Comparison of ENCODE assay signal across 10 cellular contexts in genomic region chr6:54846857-54847721, GRCh38. TPM values are rescaled to one million over a fixed set of nuclear protein-coding genes. Genes with fewer than 3 reads are reported as not detected.
DNase-seq lines count a peak whose midpoint lies in the region; ATAC-seq and TF ChIP-seq lines count a peak whose summit lies in the region.
"Had no signal": no experiment of that assay in that cellular context is flagged by ENCODE, and none has a peak within 500 bp of the region (broad histone marks: within the 10 kb centered on the region; RNA-seq: fewer than 3 reads in every experiment).

No MANE protein-coding gene starts in this region.

- no peaks in the 10 kb centered on the region for H3K79me2 ChIP-seq in H9 (ENCODE audit: insufficient read depth, low read length)

- peak; percentile 45 for DNase-seq in H9
- DNase-seq in adipocyte (ENCODE audit: low read depth) = peak; percentile 19
- DNase-seq in right cardiac atrium = peak; percentile 14 to 58 (median 51)
- no peak for DNase-seq in psoas muscle
- no peak for DNase-seq in activated CD8-positive, alpha-beta memory T cell treated with anti-CD3 and anti-CD28 coated beads, Interleukin-2, amount 10 ng/mL, durations not matched to agents 7 days and 5 days
- no peak for DNase-seq in Kasumi-1 (lab: John Stamatoyannopoulos, UW)
- DNase-seq in anterior cingulate cortex (lab: John Stamatoyannopoulos, UW) = no peak
- DNase-seq in NCI-H345 (lab: John Stamatoyannopoulos, UW) = no peak

- peak overlapping the region; percentile 69 for H3K4me2 ChIP-seq in H9 (ENCODE audit: insufficient read depth, insufficient read length, low read length)

- no peak overlapping the region for H2BK120ac ChIP-seq in H9 (ENCODE audit: low read depth, low read length, poor library complexity, severe bottlenecking)

- TF ChIP-seq CTCF in H9 (conservative IDR thresholded peaks at IDR 0.05) = no peak
- TF ChIP-seq CTCF in psoas muscle (IDR thresholded peaks at IDR 0.05) = no peak

- H3T11ph ChIP-seq in H9 (ENCODE audit: low read length) = no peak overlapping the region

- H3K9me3 ChIP-seq in H9 (ENCODE audit: control insufficient read depth, low read depth, low read length) (no peaks in the 10 kb centered on the region), adipocyte (ENCODE audit: control insufficient read depth, low read length) (no peaks in the 10 kb centered on the region), right cardiac atrium (ENCODE audit: control insufficient read depth, low read length) (no peaks in the 10 kb centered on the region), psoas muscle (no peaks in the 10 kb centered on the region)

- H3K27me3 Mint-ChIP-seq in H9 (ENCODE audit: low read depth) = peaks cover 18% of the 10 kb centered on the region
- H3K27me3 Mint-ChIP-seq in activated CD8-positive, alpha-beta memory T cell treated with anti-CD3 and anti-CD28 coated beads, Interleukin-2, amount 10 ng/mL, durations not matched to agents 7 days and 5 days = peaks cover 14% of the 10 kb centered on the region

- no peak overlapping the region for H4K5ac ChIP-seq in H9 (ENCODE audit: insufficient read length, low read depth, low read length)

- no peak overlapping the region for H3K23ac ChIP-seq in H9 (ENCODE audit: insufficient read length, low read depth, low read length)

- peak overlapping the region; percentile 69 for H3K14ac ChIP-seq in H9 (ENCODE audit: insufficient read depth, low read length)

- peaks cover 21 to 22% of the 10 kb centered on the region in 2 experiments for H3K4me1 Mint-ChIP-seq in H9
- no peaks in the 10 kb centered on the region for H3K4me1 Mint-ChIP-seq in activated CD8-positive, alpha-beta memory T cell treated with anti-CD3 and anti-CD28 coated beads, Interleukin-2, amount 10 ng/mL, durations not matched to agents 7 days and 5 days

- H3K27ac ChIP-seq in H9 (ENCODE audit: insufficient read length, low read depth, low read length) (no peak overlapping the region), right cardiac atrium (ENCODE audit: low read length) (peak overlapping the region; percentile 43), psoas muscle (peak overlapping the region; percentile 36)

- H3K4me1 ChIP-seq in H9 (ENCODE audit: insufficient read depth, low read length) (peaks cover 3% of the 10 kb centered on the region; the same call in 1 of the 2 replicates), adipocyte (ENCODE audit: control insufficient read depth, insufficient read depth, low read length) (peaks cover 2% of the 10 kb centered on the region), right cardiac atrium (ENCODE audit: control insufficient read depth, insufficient read depth, low read length) (no peaks in the 10 kb centered on the region), psoas muscle (no peaks in the 10 kb centered on the region)

- peaks cover 7% of the 10 kb centered on the region for H3K23me2 ChIP-seq in H9 (ENCODE audit: insufficient read length, low read depth, low read length, poor library complexity, severe bottlenecking)

- H2BK15ac ChIP-seq in H9 (ENCODE audit: low read depth, low read length) = no peak overlapping the region

- H4K91ac ChIP-seq in H9 (ENCODE audit: insufficient read length, low read depth, low read length) = no peak overlapping the region

- H2BK20ac ChIP-seq in H9 (ENCODE audit: low read depth, low read length, poor library complexity, severe bottlenecking) = no peak overlapping the region

- peak overlapping the region; percentile 90 to 91 for H3K4me3 Mint-ChIP-seq in H9
- no peak overlapping the region for H3K4me3 Mint-ChIP-seq in activated CD8-positive, alpha-beta memory T cell treated with anti-CD3 and anti-CD28 coated beads, Interleukin-2, amount 10 ng/mL, durations not matched to agents 7 days and 5 days

- H4K20me1 ChIP-seq in H9 (ENCODE audit: control insufficient read depth, insufficient read depth, insufficient read length) = no peaks in the 10 kb centered on the region

- H3K36me3 Mint-ChIP-seq in H9 (ENCODE audit: insufficient read depth in 1 of 3, low read depth in 3 of 3) = peaks cover 0 to 6% (median 0%) of the 10 kb centered on the region in 3 experiments; a peak in 2 of 7 replicates
- H3K36me3 Mint-ChIP-seq in activated CD8-positive, alpha-beta memory T cell treated with anti-CD3 and anti-CD28 coated beads, Interleukin-2, amount 10 ng/mL, durations not matched to agents 7 days and 5 days = no peaks in the 10 kb centered on the region

- intact Hi-C loops in right cardiac atrium (cut with DNase I) = no loop called here
- intact Hi-C loops in psoas muscle (cut with DNase I) = no loop called here

- no peak overlapping the region for H2BK5ac ChIP-seq in H9 (ENCODE audit: insufficient read length, low read length)

- H3K9me3 Mint-ChIP-seq in H9 = no peaks in the 10 kb centered on the region; a peak in 1 of 5 replicates
- H3K9me3 Mint-ChIP-seq in activated CD8-positive, alpha-beta memory T cell treated with anti-CD3 and anti-CD28 coated beads, Interleukin-2, amount 10 ng/mL, durations not matched to agents 7 days and 5 days (ENCODE audit: low read depth) = peaks cover 2% of the 10 kb centered on the region

- no peak overlapping the region for H2BK12ac ChIP-seq in H9 (ENCODE audit: insufficient read length, low read depth, low read length)

- no peaks in the 10 kb centered on the region for H3K79me1 ChIP-seq in H9 (ENCODE audit: insufficient read depth, low read depth, low read length, poor library complexity, severe bottlenecking)

- no peak overlapping the region for H2AK5ac ChIP-seq in H9 (ENCODE audit: insufficient read length, low read length)

- H4K8ac ChIP-seq in H9 (replicated peaks; ENCODE audit: insufficient read length, low read depth, low read length) = no peak overlapping the region

- H3K4me3 ChIP-seq in adipocyte (ENCODE audit: low read length) (peak overlapping the region; percentile 59), right cardiac atrium (ENCODE audit: low read length) (peak overlapping the region; percentile 56), psoas muscle (peak overlapping the region; percentile 70)

- H3K27me3 ChIP-seq in H9 (ENCODE audit: insufficient read depth, low read length) = no peaks in the 10 kb centered on the region
- H3K27me3 ChIP-seq in adipocyte (replicated peaks; ENCODE audit: control insufficient read depth, insufficient read depth, low read length) = peaks cover 33% of the 10 kb centered on the region
- H3K27me3 ChIP-seq in right cardiac atrium (ENCODE audit: control insufficient read depth, insufficient read depth) = no peaks in the 10 kb centered on the region
- peaks cover 0 to 25% (median 5%) of the 10 kb centered on the region in 3 donors for H3K27me3 ChIP-seq in psoas muscle (ENCODE audit: insufficient read depth in 3 of 3, low read length in 2 of 3)

- no peak overlapping the region for H3K18ac ChIP-seq in H9 (ENCODE audit: insufficient read length, low read depth, low read length)

- no CpG with 5 or more reads among the region's 36 CpGs for WGBS in H9 (ENCODE audit: extremely low coverage, insufficient read length, low lambda C conversion rate)
- 8% methylated on average over 36 of the region's 36 CpGs for WGBS in right cardiac atrium
- 11 to 13% (median 12%) methylated on average over 36 of the region's 36 CpGs for WGBS in psoas muscle, 3 donors

- peak; percentile 73 to 76 for ATAC-seq in right cardiac atrium
- peak; percentile 30 to 70 (median 41) for ATAC-seq in psoas muscle
- no peak for ATAC-seq in activated CD8-positive, alpha-beta memory T cell treated with anti-CD3 and anti-CD28 coated beads, Interleukin-2, amount 10 ng/mL, durations not matched to agents 7 days and 5 days

- no peak overlapping the region for H3K4ac ChIP-seq in H9 (ENCODE audit: low read depth, low read length)

- no peak overlapping the region for H2AFZ ChIP-seq in H9 (ENCODE audit: low read length)

- H3K56ac ChIP-seq in H9 (ENCODE audit: insufficient read length, low read depth, low read length) = no peak overlapping the region

- H3K9ac ChIP-seq in H9 (ENCODE audit: extremely low read depth, insufficient read length, low read length) (peak overlapping the region; percentile 29), adipocyte (ENCODE audit: low read length) (no peak overlapping the region)

- CTCF ChIA-PET in activated CD8-positive, alpha-beta memory T cell treated with anti-CD3 and anti-CD28 coated beads, Interleukin-2, amount 10 ng/mL, durations not matched to agents 7 days and 5 days (lab: Charles Lee) = no interaction called here

- no peaks in the 10 kb centered on the region for H3K36me3 ChIP-seq in adipocyte (ENCODE audit: control insufficient read depth, insufficient read depth, low read length, severe bottlenecking)
- H3K36me3 ChIP-seq in psoas muscle (ENCODE audit: insufficient read depth in 1 of 2, low read depth in 1 of 2) = no peaks in the 10 kb centered on the region

- peak overlapping the region in 2 of 3 experiments; percentile 69 to 95; a peak in 3 of 7 replicates for H3K27ac Mint-ChIP-seq in H9
- H3K27ac Mint-ChIP-seq in activated CD8-positive, alpha-beta memory T cell treated with anti-CD3 and anti-CD28 coated beads, Interleukin-2, amount 10 ng/mL, durations not matched to agents 7 days and 5 days = no peak overlapping the region

RNA-seq across cellular contexts. Expression of gene FAM83B, which starts 0.5 kb away (rescaled TPM):
- 5.2 and 5.7 TPM in 2 replicates for total RNA-seq in H9 (2021)
- total RNA-seq in right cardiac atrium = 10 to 100 TPM in 2 of 4 donors, 1 to 10 TPM in 2; 6.7 to 13.3 (median 9.4) TPM
- 1.5 TPM for polyA plus RNA-seq in right cardiac atrium
- 1 to 10 TPM in 1 of 4 donors, under 1 TPM in 3; 0.47 to 1.7 (median 0.63) TPM for total RNA-seq in psoas muscle
- under 1 TPM; 0.04 to 0.18 (median 0.07) TPM for polyA plus RNA-seq in psoas muscle
- total RNA-seq in activated CD8-positive, alpha-beta memory T cell treated with anti-CD3 and anti-CD28 coated beads, Interleukin-2, amount 10 ng/mL, durations not matched to agents 7 days and 5 days = not detected
- total RNA-seq: aorta, RPMI7951 had no signal

Comparison
In these comparisons a context has a peak if more than half of its experiments do, and no peak if none do; other contexts are left out.
1. DNase-seq: peak in H9 (single experiment), adipocyte (single experiment) and right cardiac atrium (3 of 3); none in psoas muscle (0 of 2), activated CD8-positive, alpha-beta memory T cell treated with anti-CD3 and anti-CD28 coated beads, Interleukin-2, amount 10 ng/mL, durations not matched to agents 7 days and 5 days (single experiment), Kasumi-1 (0 of 2), anterior cingulate cortex (0 of 58) and NCI-H345 (single experiment).
2. Peak in every context shown above with its lines, with median percentiles within 50 percentile points of each other: H3K4me3 ChIP-seq.